Comparison of ENCODE assay signal across 8 cellular contexts in genomic region chr3:81490541-81491288, GRCh38.
A peak's percentile ranks its signal among the peaks of the same experiment; 100 is the strongest.
DNase-seq lines count a peak whose midpoint lies in the region; ATAC-seq and TF ChIP-seq lines count a peak whose summit lies in the region.

No MANE protein-coding gene starts in this region.

- H3K36me3 ChIP-seq in brain microvascular endothelial cell (replicated peaks) = no peaks in the 10 kb centered on the region

- no peaks in the 10 kb centered on the region for H3K27me3 ChIP-seq in brain microvascular endothelial cell (replicated peaks)

- POLR2A ChIA-PET in AG04449 (lab: Yijun Ruan, JAX) = no interaction called here

- H3K27ac ChIP-seq in brain microvascular endothelial cell = no peak overlapping the region

- H3K4me3 ChIP-seq in AG04449 (ENCODE audit: low read depth, low read length) (no peak overlapping the region), brain microvascular endothelial cell (ENCODE audit: low read depth, low read length) (no peak overlapping the region)

- CTCF ChIA-PET in AG04449 (lab: Yijun Ruan, JAX) = interaction anchor here (0.6 to 4.0 kb wide), 30 partner anchors 9 to 643 kb away, joined by 3 to 45 read pairs (median 4); no protein-coding TSS in a partner anchor

- TF ChIP-seq CTCF in AG04449 (IDR thresholded peaks at IDR 0.05; ENCODE audit: insufficient read depth, low read length, missing control alignments) = peak; percentile 62
- peak; percentile 84 for TF ChIP-seq CTCF in brain microvascular endothelial cell (IDR thresholded peaks at IDR 0.05; ENCODE audit: low read depth, low read length, missing control alignments)

- DNase-seq in AG04449 (ENCODE audit: low read depth, low spot score) = no peak
- DNase-seq in NCI-H2107 treated with DMSO at 0.1 percent for 48 hours (lab: John Stamatoyannopoulos, UW; ENCODE audit: unreplicated experiment) = peak; percentile 85
- peak; percentile 39 for DNase-seq in UCSD-AML1 (lab: John Stamatoyannopoulos, UW; ENCODE audit: unreplicated experiment)
- DNase-seq in brain microvascular endothelial cell = peak; percentile 92
- peak; percentile 90 for DNase-seq in iris pigment epithelial cell (ENCODE audit: low read depth)
- DNase-seq in stimulated activated CD4-positive, alpha-beta T cell treated with anti-CD3 and anti-CD28 coated beads, Interleukin-15, amount 100 ng/mL, for 48 hours (ENCODE audit: low read depth in 2 of 2) = peak; percentile 56 to 66

- in situ Hi-C loops in brain microvascular endothelial cell (cut with HindIII; ENCODE audit: low pct_ligation_motif_present, low sequenced_read_pairs) = no loop called here

- ATAC-seq in GM18520 (IDR thresholded peaks at IDR 0.05; ENCODE audit: unreplicated experiment) (peak; percentile 97), HG03045 (IDR thresholded peaks at IDR 0.05; ENCODE audit: unreplicated experiment) (peak; percentile 93)
